8 cellular contexts compared by ENCODE assay signal in the genomic region with DNA sequence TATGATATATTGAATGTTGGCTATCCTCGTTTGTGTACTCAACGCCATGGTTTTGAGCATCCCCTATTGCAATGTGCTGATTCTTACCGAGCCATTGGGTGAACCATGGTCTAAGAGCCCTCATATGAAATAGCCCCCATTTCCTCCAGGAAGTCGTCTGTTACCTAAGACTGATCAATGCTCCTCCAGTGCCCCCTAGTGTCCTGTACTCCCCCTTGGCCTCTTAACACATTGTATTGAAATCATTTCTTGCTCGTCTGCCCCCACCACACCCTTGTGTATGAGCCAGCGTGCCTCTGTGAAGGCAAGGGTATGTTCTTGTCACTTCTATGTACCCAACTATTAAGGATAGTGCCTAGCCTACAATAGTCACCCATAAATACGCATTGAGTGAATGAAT. TPM values are rescaled to one million over a fixed set of nuclear protein-coding genes. Genes with fewer than 3 reads are reported as not detected.
DNase-seq lines count a peak whose midpoint lies in the region; ATAC-seq, FAIRE-seq and TF ChIP-seq lines count a peak whose summit lies in the region.

No MANE protein-coding gene starts in this region.

- no peak for TF ChIP-seq EP300 in Ishikawa (IDR thresholded peaks at IDR 0.05; ENCODE audit: borderline replicate concordance)

- DNase-seq in D721Med (ENCODE audit: insufficient read length, low spot score) (peak; percentile 19), SK-N-DZ (ENCODE audit: low spot score) (peak; percentile 53), left colon (peak in 1 of 2 donors; percentile 59), HPDE6-E6E7 (ENCODE audit: extremely low spot score) (no peak)
- DNase-seq in activated naive CD8-positive, alpha-beta T cell treated with anti-CD3 and anti-CD28 coated beads, Interleukin-2, amount 50 U/mL, for 24 hours, result peak; percentile 64
- DNase-seq in stimulated activated CD8-positive, alpha-beta memory T cell treated with anti-CD3 and anti-CD28 coated beads, Interleukin-4, amount 100 ng/mL, for 48 hours, result peak; percentile 72

- TF ChIP-seq CTCF in D721Med (IDR thresholded peaks at IDR 0.05; ENCODE audit: insufficient read depth, missing control alignments), result peak; percentile 62

- ATAC-seq in GM21367 (IDR thresholded peaks at IDR 0.05; ENCODE audit: unreplicated experiment), result peak; percentile 87
- ATAC-seq in activated naive CD8-positive, alpha-beta T cell treated with anti-CD3 and anti-CD28 coated beads, Interleukin-2, amount 50 U/mL, for 24 hours, result peak; percentile 93
- peak; percentile 68 for ATAC-seq in left colon

- no peak overlapping the region for H3K27ac Mint-ChIP-seq in activated naive CD8-positive, alpha-beta T cell treated with anti-CD3 and anti-CD28 coated beads, Interleukin-2, amount 50 U/mL, for 24 hours

- TF ChIP-seq RAD21 in Ishikawa (IDR thresholded peaks at IDR 0.05; ENCODE audit: low read depth), result peak; percentile 60

- intact Hi-C loops in left colon (cut with DNase I, micrococcal nuclease), result no loop called here

- H3K27me3 Mint-ChIP-seq in activated naive CD8-positive, alpha-beta T cell treated with anti-CD3 and anti-CD28 coated beads, Interleukin-2, amount 50 U/mL, for 24 hours, result peaks cover 13% of the 10 kb centered on the region

- H3K4me1 Mint-ChIP-seq in activated naive CD8-positive, alpha-beta T cell treated with anti-CD3 and anti-CD28 coated beads, Interleukin-2, amount 50 U/mL, for 24 hours, result no peaks in the 10 kb centered on the region

- peaks cover 2% of the 10 kb centered on the region for H3K36me3 Mint-ChIP-seq in activated naive CD8-positive, alpha-beta T cell treated with anti-CD3 and anti-CD28 coated beads, Interleukin-2, amount 50 U/mL, for 24 hours (ENCODE audit: low read depth)

- no peak for FAIRE-seq in D721Med (lab: Jason Lieb, UNC)

- no peak overlapping the region for H3K4me3 Mint-ChIP-seq in activated naive CD8-positive, alpha-beta T cell treated with anti-CD3 and anti-CD28 coated beads, Interleukin-2, amount 50 U/mL, for 24 hours

- H3K9me3 Mint-ChIP-seq in activated naive CD8-positive, alpha-beta T cell treated with anti-CD3 and anti-CD28 coated beads, Interleukin-2, amount 50 U/mL, for 24 hours, result no peaks in the 10 kb centered on the region

TF ChIP-seq in Ishikawa, 13 proteins besides CTCF, POLR2A, EP300 and RAD21:
- TF ChIP-seq CEBPB (IDR thresholded peaks at IDR 0.05) (no peak), TAF1 (IDR thresholded peaks at IDR 0.05; ENCODE audit: low read depth) (no peak), TCF12 (IDR thresholded peaks at IDR 0.05; ENCODE audit: low read depth) (no peak), YY1 (IDR thresholded peaks at IDR 0.05; ENCODE audit: low read depth) (no peak), CREB1 (IDR thresholded peaks at IDR 0.05; ENCODE audit: low read depth) (no peak), FOXM1 (IDR thresholded peaks at IDR 0.05; ENCODE audit: borderline replicate concordance, low read depth) (no peak), NFIC (IDR thresholded peaks at IDR 0.05) (no peak), TEAD4 (IDR thresholded peaks at IDR 0.05) (no peak), ZBTB7A (IDR thresholded peaks at IDR 0.05; ENCODE audit: low read depth) (no peak)
- TF ChIP-seq, protein P1, sequence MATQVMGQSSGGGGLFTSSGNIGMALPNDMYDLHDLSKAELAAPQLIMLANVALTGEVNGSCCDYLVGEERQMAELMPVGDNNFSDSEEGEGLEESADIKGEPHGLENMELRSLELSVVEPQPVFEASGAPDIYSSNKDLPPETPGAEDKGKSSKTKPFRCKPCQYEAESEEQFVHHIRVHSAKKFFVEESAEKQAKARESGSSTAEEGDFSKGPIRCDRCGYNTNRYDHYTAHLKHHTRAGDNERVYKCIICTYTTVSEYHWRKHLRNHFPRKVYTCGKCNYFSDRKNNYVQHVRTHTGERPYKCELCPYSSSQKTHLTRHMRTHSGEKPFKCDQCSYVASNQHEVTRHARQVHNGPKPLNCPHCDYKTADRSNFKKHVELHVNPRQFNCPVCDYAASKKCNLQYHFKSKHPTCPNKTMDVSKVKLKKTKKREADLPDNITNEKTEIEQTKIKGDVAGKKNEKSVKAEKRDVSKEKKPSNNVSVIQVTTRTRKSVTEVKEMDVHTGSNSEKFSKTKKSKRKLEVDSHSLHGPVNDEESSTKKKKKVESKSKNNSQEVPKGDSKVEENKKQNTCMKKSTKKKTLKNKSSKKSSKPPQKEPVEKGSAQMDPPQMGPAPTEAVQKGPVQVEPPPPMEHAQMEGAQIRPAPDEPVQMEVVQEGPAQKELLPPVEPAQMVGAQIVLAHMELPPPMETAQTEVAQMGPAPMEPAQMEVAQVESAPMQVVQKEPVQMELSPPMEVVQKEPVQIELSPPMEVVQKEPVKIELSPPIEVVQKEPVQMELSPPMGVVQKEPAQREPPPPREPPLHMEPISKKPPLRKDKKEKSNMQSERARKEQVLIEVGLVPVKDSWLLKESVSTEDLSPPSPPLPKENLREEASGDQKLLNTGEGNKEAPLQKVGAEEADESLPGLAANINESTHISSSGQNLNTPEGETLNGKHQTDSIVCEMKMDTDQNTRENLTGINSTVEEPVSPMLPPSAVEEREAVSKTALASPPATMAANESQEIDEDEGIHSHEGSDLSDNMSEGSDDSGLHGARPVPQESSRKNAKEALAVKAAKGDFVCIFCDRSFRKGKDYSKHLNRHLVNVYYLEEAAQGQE (IDR thresholded peaks at IDR 0.05; ENCODE audit: low read depth), result no peak
- TF ChIP-seq, protein P2, sequence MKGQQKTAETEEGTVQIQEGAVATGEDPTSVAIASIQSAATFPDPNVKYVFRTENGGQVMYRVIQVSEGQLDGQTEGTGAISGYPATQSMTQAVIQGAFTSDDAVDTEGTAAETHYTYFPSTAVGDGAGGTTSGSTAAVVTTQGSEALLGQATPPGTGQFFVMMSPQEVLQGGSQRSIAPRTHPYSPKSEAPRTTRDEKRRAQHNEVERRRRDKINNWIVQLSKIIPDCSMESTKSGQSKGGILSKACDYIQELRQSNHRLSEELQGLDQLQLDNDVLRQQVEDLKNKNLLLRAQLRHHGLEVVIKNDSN (IDR thresholded peaks at IDR 0.05), result no peak
- TF ChIP-seq, protein P3, sequence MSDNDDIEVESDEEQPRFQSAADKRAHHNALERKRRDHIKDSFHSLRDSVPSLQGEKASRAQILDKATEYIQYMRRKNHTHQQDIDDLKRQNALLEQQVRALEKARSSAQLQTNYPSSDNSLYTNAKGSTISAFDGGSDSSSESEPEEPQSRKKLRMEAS (IDR thresholded peaks at IDR 0.05), result no peak

RNA-seq across cellular contexts. Expression of a gene that starts 11.2 kb away (rescaled TPM):
- 11.2 and 12.9 TPM in 2 replicates for polyA plus RNA-seq in SK-N-DZ (2014; cell fraction: cytosol; rRNA removed)
- polyA plus RNA-seq in SK-N-DZ (2014; cell fraction: nucleus; rRNA removed), result 9.1 and 13.2 TPM in 2 replicates
- 1 to 10 TPM; 6.5 to 8.8 TPM for total RNA-seq in left colon
